ENCODE assay signal across 1 cellular context in the genomic region with DNA sequence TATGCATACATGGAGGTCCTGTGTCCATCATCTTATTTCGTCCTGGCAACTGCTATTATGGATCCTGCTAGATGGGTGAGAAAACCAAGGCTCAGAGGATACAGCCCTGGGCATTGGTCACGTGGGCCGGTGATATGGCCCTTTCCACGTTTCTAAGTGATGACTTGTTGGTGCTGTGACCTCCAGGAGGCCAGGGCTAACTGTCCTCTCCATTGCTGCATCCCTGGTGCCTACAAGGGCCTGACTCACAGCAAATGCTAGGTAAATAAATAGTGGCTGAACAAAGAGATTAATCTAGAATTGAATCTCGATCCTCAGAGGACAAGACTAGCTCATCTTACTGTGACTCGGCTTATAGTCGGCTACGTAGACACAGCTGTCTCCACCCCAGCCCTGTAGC.
TF ChIP-seq lines count a peak whose summit lies in the region.

No MANE protein-coding gene starts in this region.

TF ChIP-seq in H1, 55 proteins besides CTCF, POLR2A, EP300 and RAD21:
- TF ChIP-seq BRCA1 (IDR thresholded peaks at IDR 0.05; ENCODE audit: low read depth, low read length), result no peak
- no peak for TF ChIP-seq CHD1 (IDR thresholded peaks at IDR 0.05; ENCODE audit: low read depth, low read length)
- no peak for TF ChIP-seq KDM4A (IDR thresholded peaks at IDR 0.05; ENCODE audit: low read depth, low read length, severe bottlenecking)
